ENCODE assay signal across 28 cellular contexts in the genomic region with DNA sequence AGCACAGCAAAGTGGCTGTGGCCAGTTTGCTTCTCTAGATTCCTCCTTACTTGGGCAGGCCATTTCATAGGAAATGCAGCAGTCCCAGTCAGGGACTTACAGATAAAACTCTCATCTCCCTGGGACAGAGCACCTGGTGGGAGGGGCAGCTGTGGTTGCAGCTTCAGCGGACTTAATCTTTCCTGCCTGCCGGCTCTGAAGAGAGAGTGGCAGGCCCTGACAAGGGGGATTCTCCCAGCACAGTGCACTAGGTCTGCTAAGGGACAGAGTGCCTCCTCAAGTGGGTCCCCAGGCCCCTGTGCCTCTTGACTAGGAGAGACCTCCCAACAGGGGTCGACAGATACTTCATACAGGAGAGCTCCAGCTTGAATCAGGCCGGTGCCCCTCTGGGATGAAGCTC.
"Had no signal": no experiment of that assay in that cellular context is flagged by ENCODE, and none has a peak within 500 bp of the region (broad histone marks: within the 10 kb centered on the region; RNA-seq: fewer than 3 reads in every experiment).

No MANE protein-coding gene starts in this region.

- ATAC-seq: esophagus mucosa; gastrocnemius medialis; mucosa of descending colon; natural killer cell treated with Interleukin-12 subunit alpha and Interleukin-12 subunit beta and Interleukin-15 and Interleukin-18, amount 100 ng/mL, for 72 hours; sciatic nerve had no signal

- H3K4me1 Mint-ChIP-seq: memory B cell, mesothelial cell of epicardium, naive B cell, neural crest cell had no signal

- H3K27ac ChIP-seq: epithelial cell of prostate, gastrocnemius medialis, parathyroid adenoma, stomach, thyroid gland, uterus had no signal

- H3K36me3 ChIP-seq: gastrocnemius medialis, stomach, thyroid gland, uterus had no signal

- H3K4me3 ChIP-seq: gastrocnemius medialis, lung, mucosa of descending colon, smooth muscle cell, stomach, thyroid gland, uterus had no signal

- H3K4me3 Mint-ChIP-seq: memory B cell; mesothelial cell of epicardium; natural killer cell treated with Interleukin-12 subunit alpha and Interleukin-12 subunit beta and Interleukin-15 and Interleukin-18, amount 100 ng/mL, for 72 hours; neural crest cell had no signal

- DNase-seq: cortex of kidney; effector CD4-positive, alpha-beta T cell; foreskin fibroblast; gastrocnemius medialis; head of caudate nucleus; kidney; mucosa of descending colon; naive B cell; stimulated activated CD4-positive, alpha-beta T cell treated with anti-CD3 and anti-CD28 coated beads, Interleukin-12 subunit alpha, Interleukin-12 subunit beta, amount 100 ng/mL, for 4 hours; stimulated activated CD4-positive, alpha-beta T cell treated with anti-CD3 and anti-CD28 coated beads, Interleukin-1b, Interleukin-23, amount 100 ng/mL, for 48 hours; stimulated activated CD4-positive, alpha-beta T cell treated with anti-CD3 and anti-CD28 coated beads, Interleukin-4, amount 100 ng/mL, for 1 hour; stimulated activated CD8-positive, alpha-beta memory T cell treated with anti-CD3 and anti-CD28 coated beads, Interleukin-4, amount 100 ng/mL, for 48 hours; stimulated activated naive CD4-positive, alpha-beta T cell treated with Interleukin-2 at 50 U/mL for 16 hours; stomach; thyroid gland; trophoblast cell; uterus had no signal

- H3K79me2 ChIP-seq: parathyroid adenoma had no signal

- H3K27ac Mint-ChIP-seq: memory B cell; mesothelial cell of epicardium; naive B cell; natural killer cell treated with Interleukin-12 subunit alpha and Interleukin-12 subunit beta and Interleukin-15 and Interleukin-18, amount 100 ng/mL, for 72 hours; progenitor cell of endocrine pancreas had no signal

- FAIRE-seq: kidney had no signal

- H3K27me3 Mint-ChIP-seq: memory B cell; naive B cell; natural killer cell treated with Interleukin-12 subunit alpha and Interleukin-12 subunit beta and Interleukin-15 and Interleukin-18, amount 100 ng/mL, for 72 hours; progenitor cell of endocrine pancreas had no signal

- H2AFZ ChIP-seq: parathyroid adenoma had no signal

- H3K36me3 Mint-ChIP-seq: memory B cell, mesothelial cell of epicardium, naive B cell had no signal

- H3K4me1 ChIP-seq: gastrocnemius medialis, parathyroid adenoma, stomach, thyroid gland, uterus had no signal

- H3K4me2 ChIP-seq: smooth muscle cell had no signal

- H3K9ac ChIP-seq: parathyroid adenoma had no signal

- H3K9me3 ChIP-seq: gastrocnemius medialis, thyroid gland, uterus had no signal

- H3K27me3 ChIP-seq: gastrocnemius medialis, stomach, thyroid gland, uterus had no signal
